In the genomic region with DNA sequence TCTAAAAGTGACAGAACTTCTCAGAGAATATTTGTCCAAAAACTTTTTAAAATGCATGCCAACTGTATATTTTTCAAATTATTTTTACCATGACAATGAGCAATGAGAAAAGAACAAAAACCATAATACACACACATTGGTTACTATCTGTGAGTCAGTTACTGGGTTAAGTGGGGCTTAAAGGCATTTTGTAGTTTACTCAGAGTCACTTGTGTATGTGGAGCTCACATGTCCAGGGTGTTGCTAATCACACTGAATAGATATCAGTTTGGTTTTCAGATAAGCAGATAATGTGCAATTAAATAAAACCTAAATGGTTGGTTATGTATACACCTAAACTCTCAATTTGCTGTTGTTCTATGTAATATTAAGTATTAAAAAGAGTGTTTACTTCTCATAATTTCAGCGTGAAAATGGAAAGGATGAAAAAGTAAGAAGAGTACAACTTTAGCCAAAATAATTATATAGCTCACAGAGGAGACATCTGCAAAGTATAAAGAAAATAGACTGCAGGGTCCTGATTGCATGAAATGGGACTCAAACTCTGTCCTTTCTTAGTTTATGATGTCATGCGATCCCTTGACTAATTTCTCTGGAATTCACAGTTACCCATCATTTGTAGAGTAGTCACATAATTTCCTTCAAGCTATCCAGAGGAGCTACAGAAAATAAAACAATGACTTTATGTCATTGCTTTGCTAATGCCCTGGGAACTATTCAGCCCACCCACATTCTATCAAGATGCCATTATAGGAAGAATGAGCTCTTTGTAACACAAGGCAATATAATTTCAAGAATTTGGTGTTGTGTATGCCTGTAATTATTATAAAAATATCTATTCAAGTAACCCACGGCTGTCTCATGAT, we compare ENCODE assay signal across 1 cellular context.
A peak's percentile ranks its signal among the peaks of the same experiment; 100 is the strongest.
TF ChIP-seq lines count a peak whose summit lies in the region.

No MANE protein-coding gene starts in this region.

TF ChIP-seq in HEK293, 187 proteins besides CTCF, POLR2A, EP300 and RAD21 (continued from another document and continues in another):
- TF ChIP-seq REST (tag by site-specific recombination; IDR thresholded peaks at IDR 0.05) = peak; percentile 31; the same call in 1 of the 2 replicates
- no peak for TF ChIP-seq ZNF10 (tag by site-specific recombination; IDR thresholded peaks at IDR 0.05)
- no peak for TF ChIP-seq MEIS1 (CRISPR knock-in tag; IDR thresholded peaks at IDR 0.05; ENCODE audit: borderline replicate concordance)
- TF ChIP-seq ZNF112 (tag by site-specific recombination; IDR thresholded peaks at IDR 0.05) = no peak
- no peak for TF ChIP-seq ZNF169 (tag by site-specific recombination; IDR thresholded peaks at IDR 0.05)
- TF ChIP-seq, protein P1, sequence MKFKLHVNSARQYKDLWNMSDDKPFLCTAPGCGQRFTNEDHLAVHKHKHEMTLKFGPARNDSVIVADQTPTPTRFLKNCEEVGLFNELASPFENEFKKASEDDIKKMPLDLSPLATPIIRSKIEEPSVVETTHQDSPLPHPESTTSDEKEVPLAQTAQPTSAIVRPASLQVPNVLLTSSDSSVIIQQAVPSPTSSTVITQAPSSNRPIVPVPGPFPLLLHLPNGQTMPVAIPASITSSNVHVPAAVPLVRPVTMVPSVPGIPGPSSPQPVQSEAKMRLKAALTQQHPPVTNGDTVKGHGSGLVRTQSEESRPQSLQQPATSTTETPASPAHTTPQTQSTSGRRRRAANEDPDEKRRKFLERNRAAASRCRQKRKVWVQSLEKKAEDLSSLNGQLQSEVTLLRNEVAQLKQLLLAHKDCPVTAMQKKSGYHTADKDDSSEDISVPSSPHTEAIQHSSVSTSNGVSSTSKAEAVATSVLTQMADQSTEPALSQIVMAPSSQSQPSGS (tag by site-specific recombination; IDR thresholded peaks at IDR 0.05; ENCODE audit: low read depth) = peak; percentile 91
- TF ChIP-seq TSHZ1 (tag by site-specific recombination; IDR thresholded peaks at IDR 0.05; ENCODE audit: borderline replicate concordance) = peak; percentile 63; the same call in 1 of the 2 replicates
- TF ChIP-seq ZNF148 (tag by site-specific recombination; IDR thresholded peaks at IDR 0.05; ENCODE audit: borderline replicate concordance) = no peak
- no peak for TF ChIP-seq ZIC2 (tag by site-specific recombination; IDR thresholded peaks at IDR 0.05)
- no peak for TF ChIP-seq ZNF48 (tag by site-specific recombination; IDR thresholded peaks at IDR 0.05)
- no peak for TF ChIP-seq KLF1 (tag by site-specific recombination; IDR thresholded peaks at IDR 0.05)
- TF ChIP-seq ZFP37 (tag by site-specific recombination; IDR thresholded peaks at IDR 0.05) = no peak
- TF ChIP-seq ZNF600 (tag by site-specific recombination; IDR thresholded peaks at IDR 0.05) = no peak
- TF ChIP-seq ZNF488 (tag by site-specific recombination; IDR thresholded peaks at IDR 0.05) = no peak
- TF ChIP-seq, protein P2, sequence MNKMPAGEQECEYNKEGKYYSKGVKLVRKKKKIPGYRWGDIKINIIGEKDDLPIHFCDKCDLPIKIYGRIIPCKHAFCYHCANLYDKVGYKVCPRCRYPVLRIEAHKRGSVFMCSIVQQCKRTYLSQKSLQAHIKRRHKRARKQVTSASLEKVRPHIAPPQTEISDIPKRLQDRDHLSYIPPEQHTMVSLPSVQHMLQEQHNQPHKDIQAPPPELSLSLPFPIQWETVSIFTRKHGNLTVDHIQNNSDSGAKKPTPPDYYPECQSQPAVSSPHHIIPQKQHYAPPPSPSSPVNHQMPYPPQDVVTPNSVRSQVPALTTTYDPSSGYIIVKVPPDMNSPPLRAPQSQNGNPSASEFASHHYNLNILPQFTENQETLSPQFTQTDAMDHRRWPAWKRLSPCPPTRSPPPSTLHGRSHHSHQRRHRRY (tag by site-specific recombination; IDR thresholded peaks at IDR 0.05) = no peak
- TF ChIP-seq KLF16 (tag by site-specific recombination; IDR thresholded peaks at IDR 0.05) = no peak
- TF ChIP-seq ZBTB6 (tag by site-specific recombination; IDR thresholded peaks at IDR 0.05) = no peak
- no peak for TF ChIP-seq GLI4 (tag by site-specific recombination; IDR thresholded peaks at IDR 0.05)
- no peak for TF ChIP-seq ZNF639 (tag by site-specific recombination; IDR thresholded peaks at IDR 0.05)
- no peak for TF ChIP-seq ZSCAN30 (tag by site-specific recombination; IDR thresholded peaks at IDR 0.05)
- TF ChIP-seq ZNF449 (tag by site-specific recombination; IDR thresholded peaks at IDR 0.05) = no peak
- TF ChIP-seq BCL11A (tag by site-specific recombination; IDR thresholded peaks at IDR 0.05; ENCODE audit: low read depth) = 0 out of 2 replicates have a peak, but pooled peaks have one; percentile 33
- TF ChIP-seq ZNF529 (tag by site-specific recombination; IDR thresholded peaks at IDR 0.05; ENCODE audit: insufficient replicate concordance) = no peak
- TF ChIP-seq PBX3 (CRISPR knock-in tag; IDR thresholded peaks at IDR 0.05) = no peak
- no peak for TF ChIP-seq TCF7L2 (IDR thresholded peaks at IDR 0.05; ENCODE audit: borderline replicate concordance, low read depth, low read length)
- TF ChIP-seq YY1 (tag by site-specific recombination; IDR thresholded peaks at IDR 0.05) = no peak
- TF ChIP-seq ELK4 (IDR thresholded peaks at IDR 0.05; ENCODE audit: borderline replicate concordance, low read depth, low read length) = no peak
- no peak for TF ChIP-seq ZNF514 (tag by site-specific recombination; IDR thresholded peaks at IDR 0.05)
- TF ChIP-seq KLF10 (tag by site-specific recombination; IDR thresholded peaks at IDR 0.05) = peak; percentile 57
- no peak for TF ChIP-seq ZNF747 (tag by site-specific recombination; IDR thresholded peaks at IDR 0.05)
